In the genomic region with DNA sequence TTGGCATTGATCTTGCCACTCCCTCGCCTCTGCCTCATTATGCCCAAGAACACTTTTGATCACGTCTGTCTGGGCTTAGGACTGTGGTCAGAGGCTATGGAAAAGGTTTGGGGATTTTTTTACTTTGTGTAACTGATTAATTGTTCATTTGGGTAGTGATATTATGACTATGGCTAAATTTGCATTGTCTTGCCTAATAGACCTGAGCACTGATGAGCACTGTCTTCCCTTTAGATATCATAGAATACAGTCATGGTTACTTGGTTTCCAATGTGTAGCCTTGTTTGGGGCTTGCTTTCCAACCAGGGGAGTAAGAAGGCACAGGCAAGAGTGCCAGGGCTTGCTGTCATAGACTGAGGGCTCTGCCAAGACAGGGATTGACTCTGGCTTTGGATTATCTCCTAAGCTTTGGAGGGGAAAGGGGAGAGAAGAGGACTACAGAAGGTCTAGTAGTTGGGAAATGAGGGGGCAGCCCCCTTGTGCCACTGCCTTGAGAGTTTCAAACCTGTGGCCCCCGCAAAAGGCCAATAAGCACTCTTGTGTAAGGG, we compare ENCODE assay signal across 23 cellular contexts. TPM values are rescaled to one million over a fixed set of nuclear protein-coding genes. Genes with fewer than 3 reads are reported as not detected.
A peak's percentile ranks its signal among the peaks of the same experiment; 100 is the strongest.
DNase-seq lines count a peak whose midpoint lies in the region; ATAC-seq and TF ChIP-seq lines count a peak whose summit lies in the region.
"Had no signal": no experiment of that assay in that cellular context is flagged by ENCODE, and none has a peak within 500 bp of the region (broad histone marks: within the 10 kb centered on the region; RNA-seq: fewer than 3 reads in every experiment).

No MANE protein-coding gene starts in this region.

- POLR2A ChIA-PET in CD8-positive, alpha-beta memory T cell (lab: Charles Lee) = no interaction called here

- peaks cover 21% of the 10 kb centered on the region for H3K4me1 Mint-ChIP-seq in activated T-cell treated with anti-CD3 and anti-CD28 coated beads, Interleukin-2, amount 50 U/mL, for 24 hours (ENCODE audit: low read depth)
- H3K4me1 Mint-ChIP-seq in CD8-positive, alpha-beta memory T cell = peaks cover 0 to 2% (median 0%) of the 10 kb centered on the region in 3 donors
- H3K4me1 Mint-ChIP-seq in activated T-helper 17 cell treated with anti-CD3 and anti-CD28 coated beads, Interleukin-2, amount 50 U/mL, for 72 hours = peaks cover 9% of the 10 kb centered on the region

- H3K4me1 ChIP-seq in CD8-positive, alpha-beta memory T cell (ENCODE audit: insufficient read depth, low read length) = no peaks in the 10 kb centered on the region
- H3K4me1 ChIP-seq in osteoblast (ENCODE audit: insufficient read depth, low read length) = no peaks in the 10 kb centered on the region
- H3K4me1 ChIP-seq in lower lobe of right lung = peaks cover 18% of the 10 kb centered on the region
- peaks cover 14% of the 10 kb centered on the region for H3K4me1 ChIP-seq in prostate gland (replicated peaks)
- H3K4me1 ChIP-seq: pancreas had no signal

- peaks cover 2% of the 10 kb centered on the region for H4K20me1 ChIP-seq in osteoblast (ENCODE audit: insufficient read depth, low read length)

- no peaks in the 10 kb centered on the region for H3K27me3 ChIP-seq in CD8-positive, alpha-beta memory T cell (ENCODE audit: insufficient read depth, low read length, poor library complexity, severe bottlenecking)
- H3K27me3 ChIP-seq in osteoblast (ENCODE audit: insufficient read depth, low read length) (no peaks in the 10 kb centered on the region), lower lobe of right lung (ENCODE audit: low read depth) (no peaks in the 10 kb centered on the region), prostate gland (replicated peaks; ENCODE audit: insufficient read depth) (no peaks in the 10 kb centered on the region)
- H3K27me3 ChIP-seq: BLaER1 treated with 17β-estradiol and CSF1 and Interleukin-3, amounts not matched to agents 10 nM and 100 nM; pancreas; uterus had no signal

- peak; percentile 93 for ATAC-seq in activated T-helper 17 cell treated with anti-CD3 and anti-CD28 coated beads, Interleukin-2, amount 50 U/mL, for 72 hours (replicated peaks)
- ATAC-seq in lower lobe of right lung = no peak
- ATAC-seq: HCT116, pancreas, sciatic nerve had no signal

- no peak overlapping the region for H2AFZ ChIP-seq in osteoblast (ENCODE audit: low read length)

- no peak overlapping the region for H3K27ac ChIP-seq in CD8-positive, alpha-beta memory T cell (ENCODE audit: low read depth, low read length)
- H3K27ac ChIP-seq in osteoblast (ENCODE audit: low read depth, low read length) (no peak overlapping the region), lower lobe of right lung (no peak overlapping the region), prostate gland (no peak overlapping the region)
- H3K27ac ChIP-seq: BLaER1 treated with 17β-estradiol and CSF1 and Interleukin-3, amounts not matched to agents 10 nM and 100 nM; coronary artery; pancreas; uterus; WERI-Rb-1 had no signal

- 86% methylated on average over 3 of the region's 3 CpGs for whole genome bisulfite sequencing in prostate gland

- H3K36me3 Mint-ChIP-seq in activated T-cell treated with anti-CD3 and anti-CD28 coated beads, Interleukin-2, amount 50 U/mL, for 24 hours (ENCODE audit: low read depth) = peaks cover 76% of the 10 kb centered on the region
- peaks cover 0 to 90% (median 7%) of the 10 kb centered on the region in 3 donors for H3K36me3 Mint-ChIP-seq in CD8-positive, alpha-beta memory T cell
- H3K36me3 Mint-ChIP-seq in activated T-helper 17 cell treated with anti-CD3 and anti-CD28 coated beads, Interleukin-2, amount 50 U/mL, for 72 hours (ENCODE audit: low read depth) = peaks cover 76% of the 10 kb centered on the region

- CTCF ChIA-PET in CD8-positive, alpha-beta memory T cell (lab: Charles Lee) = interaction anchor here (2.6 kb wide), 1 partner anchor 24 kb away, joined by 10 read pairs; no protein-coding TSS in a partner anchor

- no peak overlapping the region for H3K4me3 ChIP-seq in CD8-positive, alpha-beta memory T cell (ENCODE audit: low read length)
- H3K4me3 ChIP-seq in osteoblast (ENCODE audit: insufficient read depth, low read length) (no peak overlapping the region), lower lobe of right lung (no peak overlapping the region), prostate gland (no peak overlapping the region)
- H3K4me3 ChIP-seq: BLaER1 treated with 17β-estradiol and CSF1 and Interleukin-3, amounts not matched to agents 10 nM and 100 nM; coronary artery; pancreas; uterus had no signal

- no peak overlapping the region for H3K4me2 ChIP-seq in osteoblast (ENCODE audit: insufficient read depth, low read length)
- H3K4me2 ChIP-seq: BLaER1 treated with 17β-estradiol and CSF1 and Interleukin-3, amounts not matched to agents 10 nM and 100 nM had no signal

- TF ChIP-seq POLR2A in prostate gland (IDR thresholded peaks at IDR 0.05) = no peak

- DNase-seq in activated T-cell treated with anti-CD3 and anti-CD28 coated beads, Interleukin-2, amount 50 U/mL, for 24 hours = no peak
- DNase-seq in activated T-cell treated with anti-CD3 and anti-CD28 coated beads, Interleukin-2, amount 50 U/mL, for 1 hour = no peak
- no peak for DNase-seq in CD8-positive, alpha-beta memory T cell
- DNase-seq in osteoblast (ENCODE audit: insufficient read length, low spot score, missing footprints) = peak; percentile 8
- DNase-seq in AG08396 (ENCODE audit: low spot score) = no peak
- no peak for DNase-seq in lower lobe of right lung
- no peak for DNase-seq in prostate gland (ENCODE audit: low spot score)
- DNase-seq: activated effector memory CD4-positive, alpha-beta T cell treated with Interleukin-2 at 50 U/mL for 16 hours; DMS153; GDM1; NCI-H146; NCI-H526; pancreas; RPMI8226; stimulated activated CD4-positive, alpha-beta T cell treated with anti-CD3 and anti-CD28 coated beads, Interleukin-15, amount 100 ng/mL, for 24 hours; stimulated activated CD8-positive, alpha-beta memory T cell treated with anti-CD3 and anti-CD28 coated beads, Interleukin-4, amount 100 ng/mL, for 48 hours; uterus; WERI-Rb-1 had no signal

- no peaks in the 10 kb centered on the region for H3K9me3 ChIP-seq in CD8-positive, alpha-beta memory T cell (ENCODE audit: low read length)
- no peaks in the 10 kb centered on the region for H3K9me3 ChIP-seq in osteoblast (ENCODE audit: low read depth, low read length)
- no peaks in the 10 kb centered on the region for H3K9me3 ChIP-seq in lower lobe of right lung
- H3K9me3 ChIP-seq in prostate gland = no peaks in the 10 kb centered on the region
- H3K9me3 ChIP-seq: pancreas, uterus had no signal

- H3K9me3 Mint-ChIP-seq in activated T-cell treated with anti-CD3 and anti-CD28 coated beads, Interleukin-2, amount 50 U/mL, for 24 hours = no peaks in the 10 kb centered on the region
- H3K9me3 Mint-ChIP-seq in CD8-positive, alpha-beta memory T cell = no peaks in the 10 kb centered on the region
- H3K9me3 Mint-ChIP-seq in activated T-helper 17 cell treated with anti-CD3 and anti-CD28 coated beads, Interleukin-2, amount 50 U/mL, for 72 hours = no peaks in the 10 kb centered on the region

- H3K27ac Mint-ChIP-seq in activated T-cell treated with anti-CD3 and anti-CD28 coated beads, Interleukin-2, amount 50 U/mL, for 24 hours = peak overlapping the region; percentile 90
- H3K27ac Mint-ChIP-seq in CD8-positive, alpha-beta memory T cell = peak overlapping the region in 6 of 8 donors; percentile 30 to 93 (median 60)
- H3K27ac Mint-ChIP-seq in activated T-helper 17 cell treated with anti-CD3 and anti-CD28 coated beads, Interleukin-2, amount 50 U/mL, for 72 hours = peak overlapping the region; percentile 88

- intact Hi-C loops in lower lobe of right lung (cut with DNase I) (no loop called here), prostate gland (cut with DNase I) (no loop called here)

- no peaks in the 10 kb centered on the region for H3K27me3 Mint-ChIP-seq in activated T-cell treated with anti-CD3 and anti-CD28 coated beads, Interleukin-2, amount 50 U/mL, for 24 hours
- H3K27me3 Mint-ChIP-seq in CD8-positive, alpha-beta memory T cell = no peaks in the 10 kb centered on the region
- H3K27me3 Mint-ChIP-seq in activated T-helper 17 cell treated with anti-CD3 and anti-CD28 coated beads, Interleukin-2, amount 50 U/mL, for 72 hours = no peaks in the 10 kb centered on the region

- no peaks in the 10 kb centered on the region for H3K79me2 ChIP-seq in osteoblast (ENCODE audit: insufficient read depth, low read length)

- H3K4me3 Mint-ChIP-seq in activated T-cell treated with anti-CD3 and anti-CD28 coated beads, Interleukin-2, amount 50 U/mL, for 24 hours = no peak overlapping the region
- no peak overlapping the region for H3K4me3 Mint-ChIP-seq in CD8-positive, alpha-beta memory T cell
- peak overlapping the region; percentile 21 for H3K4me3 Mint-ChIP-seq in activated T-helper 17 cell treated with anti-CD3 and anti-CD28 coated beads, Interleukin-2, amount 50 U/mL, for 72 hours

- TF ChIP-seq CTCF in osteoblast (IDR thresholded peaks at IDR 0.05; ENCODE audit: extremely low read depth, low read depth, low read length) (no peak), lower lobe of right lung (IDR thresholded peaks at IDR 0.05) (no peak), prostate gland (IDR thresholded peaks at IDR 0.05) (no peak)

- peaks cover 48% of the 10 kb centered on the region for H3K36me3 ChIP-seq in CD8-positive, alpha-beta memory T cell (ENCODE audit: insufficient read depth, low read length)
- H3K36me3 ChIP-seq in osteoblast (ENCODE audit: insufficient read depth, low read length) = peaks cover 61% of the 10 kb centered on the region
- peaks cover 93% of the 10 kb centered on the region for H3K36me3 ChIP-seq in lower lobe of right lung
- H3K36me3 ChIP-seq in prostate gland = peaks cover 25% of the 10 kb centered on the region in 2 donors
- H3K36me3 ChIP-seq: uterus had no signal

RNA-seq across cellular contexts. Expression of a gene that starts 13.7 kb away (rescaled TPM):
- total RNA-seq in CD8-positive, alpha-beta memory T cell = 100 to 1,000 TPM; 236 to 240 TPM
- 495 TPM for polyA plus RNA-seq in CD8-positive, alpha-beta memory T cell
- total RNA-seq in activated T-helper 17 cell treated with anti-CD3 and anti-CD28 coated beads, Interleukin-2, amount 50 U/mL, for 72 hours = 100 to 1,000 TPM; 101 to 144 TPM
- total RNA-seq in osteoblast (4.3 and 5.9 TPM in 2 replicates), lower lobe of right lung (25.9 TPM), prostate gland (10 to 100 TPM; 29.9 to 51.9 TPM)

RNA-seq across cellular contexts. Expression of a gene that starts 55.4 kb away (rescaled TPM):
- total RNA-seq in CD8-positive, alpha-beta memory T cell = 10 to 100 TPM; 56.7 to 57.2 TPM
- polyA plus RNA-seq in CD8-positive, alpha-beta memory T cell = 22.8 TPM
- 10 to 100 TPM; 49.0 to 56.8 TPM for total RNA-seq in activated T-helper 17 cell treated with anti-CD3 and anti-CD28 coated beads, Interleukin-2, amount 50 U/mL, for 72 hours
- 29.7 and 35.4 TPM in 2 replicates for total RNA-seq in osteoblast
- 32.8 TPM for total RNA-seq in lower lobe of right lung
- 10 to 100 TPM; 15.7 to 37.1 TPM for total RNA-seq in prostate gland
